In the genomic region with DNA sequence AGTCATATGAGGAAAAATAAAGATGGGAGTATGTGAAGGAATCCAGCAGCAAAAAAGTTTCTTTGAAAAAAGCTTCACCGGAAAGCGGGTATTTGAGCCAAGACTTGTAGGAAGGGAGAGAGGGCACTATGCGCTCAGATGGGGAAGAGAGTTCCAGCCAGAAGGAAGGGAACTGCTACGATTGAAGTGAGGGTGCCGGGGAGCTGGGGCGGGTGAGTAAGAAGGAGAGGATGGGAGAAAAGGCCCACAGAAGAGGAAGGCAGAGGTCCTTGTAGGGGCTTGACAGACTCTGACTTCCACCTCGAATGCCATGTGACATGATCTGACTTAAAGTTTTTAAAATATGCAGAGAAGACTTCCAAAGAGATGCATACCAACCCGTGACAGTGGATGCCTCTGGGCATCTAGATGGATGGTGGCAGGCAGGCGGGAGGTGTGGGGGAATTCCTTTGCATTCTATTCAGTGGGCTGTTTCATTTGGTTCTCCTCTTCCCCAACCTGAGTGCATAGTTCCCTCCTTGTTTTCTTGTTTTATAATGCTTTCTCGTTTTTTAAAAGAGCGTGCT, we compare ENCODE assay signal across 18 cellular contexts.
"Had no signal": no experiment of that assay in that cellular context is flagged by ENCODE, and none has a peak within 500 bp of the region (broad histone marks: within the 10 kb centered on the region; RNA-seq: fewer than 3 reads in every experiment).

No MANE protein-coding gene starts in this region.

- H3K4me1 ChIP-seq: esophagus squamous epithelium, heart left ventricle, lower lobe of right lung, pancreas had no signal

- H3K36me3 ChIP-seq: esophagus squamous epithelium, heart left ventricle, lower lobe of right lung, pancreas had no signal

- H3K27me3 ChIP-seq: esophagus squamous epithelium, heart left ventricle, pancreas had no signal

- H3K4me3 ChIP-seq: coronary artery, esophagus squamous epithelium, heart left ventricle, lower lobe of right lung, pancreas had no signal

- H3K27me3 Mint-ChIP-seq: activated naive CD8-positive, alpha-beta T cell treated with anti-CD3 and anti-CD28 coated beads for 36 hours had no signal

- DNase-seq: activated CD4-positive, alpha-beta T cell treated with anti-CD3 and anti-CD28 coated beads, Interleukin-2, amount 50 U/mL, for 1 hour; activated CD4-positive, CD25-positive, alpha-beta regulatory T cell treated with anti-CD3 and anti-CD28 coated beads, Interleukin-2, amount 50 U/mL, for 72 hours; activated CD8-positive, alpha-beta T cell treated with anti-CD3 and anti-CD28 coated beads, Interleukin-2, amount 10 ng/mL, durations not matched to agents 7 days and 5 days; activated naive CD8-positive, alpha-beta T cell treated with anti-CD3 and anti-CD28 coated beads for 36 hours; activated T-cell treated with anti-CD3 and anti-CD28 coated beads, Interleukin-2, amount 50 U/mL, for 1 hour; central memory CD4-positive, alpha-beta T cell; esophagus squamous epithelium; heart left ventricle; lower lobe of right lung; midbrain; natural killer cell; pancreas; right cardiac atrium; stimulated activated CD4-positive, alpha-beta T cell treated with anti-CD3 and anti-CD28 coated beads, Interleukin-4, amount 100 ng/mL, for 4 hours; stimulated activated naive CD8-positive, alpha-beta T cell treated with anti-CD3 and anti-CD28 coated beads, Interleukin-15, Interleukin-2, amounts not matched to agents 100 U/mL and 50 U/mL, for 24 hours had no signal

- H3K27ac ChIP-seq: coronary artery, esophagus squamous epithelium, heart left ventricle, lower lobe of right lung, pancreas, VCaP had no signal

- H3K27ac Mint-ChIP-seq: activated CD8-positive, alpha-beta T cell treated with anti-CD3 and anti-CD28 coated beads, Interleukin-2, amount 10 ng/mL, durations not matched to agents 7 days and 5 days; activated naive CD8-positive, alpha-beta T cell treated with anti-CD3 and anti-CD28 coated beads for 36 hours; activated T-helper 17 cell treated with anti-CD3 and anti-CD28 coated beads, Interleukin-2, amount 50 U/mL, for 72 hours; natural killer cell had no signal

- H3K9me3 ChIP-seq: esophagus squamous epithelium, heart left ventricle, lower lobe of right lung, pancreas had no signal

- H3K4me1 Mint-ChIP-seq: activated naive CD8-positive, alpha-beta T cell treated with anti-CD3 and anti-CD28 coated beads for 36 hours; activated T-helper 17 cell treated with anti-CD3 and anti-CD28 coated beads, Interleukin-2, amount 50 U/mL, for 72 hours had no signal

- H3K4me3 Mint-ChIP-seq: activated CD8-positive, alpha-beta T cell treated with anti-CD3 and anti-CD28 coated beads, Interleukin-2, amount 10 ng/mL, durations not matched to agents 7 days and 5 days; activated naive CD8-positive, alpha-beta T cell treated with anti-CD3 and anti-CD28 coated beads for 36 hours; activated T-helper 17 cell treated with anti-CD3 and anti-CD28 coated beads, Interleukin-2, amount 50 U/mL, for 72 hours; natural killer cell had no signal

- H3K36me3 Mint-ChIP-seq: activated naive CD8-positive, alpha-beta T cell treated with anti-CD3 and anti-CD28 coated beads for 36 hours; natural killer cell had no signal

- H3K9me3 Mint-ChIP-seq: natural killer cell had no signal
